23 cellular contexts compared by ENCODE assay signal in the genomic region with DNA sequence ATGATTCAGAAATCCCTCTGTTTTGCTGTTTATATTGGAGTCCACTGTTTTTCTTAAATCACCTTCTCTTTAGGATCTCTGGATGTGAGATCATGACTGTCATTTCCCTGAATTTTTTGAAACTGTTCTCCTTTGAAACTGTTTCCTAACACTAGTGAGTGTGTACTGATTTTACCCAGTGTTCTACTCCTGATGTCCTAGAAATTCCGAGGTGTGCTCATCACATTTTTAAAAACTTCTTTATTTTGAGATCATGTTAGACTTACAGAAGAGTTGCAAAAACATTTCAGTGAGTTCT.
A peak's percentile ranks its signal among the peaks of the same experiment; 100 is the strongest.
DNase-seq lines count a peak whose midpoint lies in the region; ATAC-seq and TF ChIP-seq lines count a peak whose summit lies in the region.
"Had no signal": no experiment of that assay in that cellular context is flagged by ENCODE, and none has a peak within 500 bp of the region (broad histone marks: within the 10 kb centered on the region; RNA-seq: fewer than 3 reads in every experiment).

No MANE protein-coding gene starts in this region.

- H3K9ac ChIP-seq in rectal smooth muscle tissue (ENCODE audit: low read length) (no peak overlapping the region), colonic mucosa (ENCODE audit: low read depth in 2 of 2, low read length in 2 of 2) (no peak overlapping the region)
- H3K9ac ChIP-seq: parathyroid adenoma, SK-N-SH had no signal

- TF ChIP-seq CTCF in A673 (conservative IDR thresholded peaks at IDR 0.05; ENCODE audit: low read depth, low read length): no peak
- no peak for TF ChIP-seq CTCF in choroid plexus epithelial cell (conservative IDR thresholded peaks at IDR 0.05; ENCODE audit: low read depth, low read length)
- no peak for TF ChIP-seq CTCF in colonic mucosa (IDR thresholded peaks at IDR 0.05)

- BruUV-seq in A673 (replicated peaks; lab: Mats Ljungman, UMichigan): no TSS peak

- H3K4me1 ChIP-seq in A673 (ENCODE audit: insufficient read depth, low read length, poor library complexity, severe bottlenecking) (peaks cover 31% of the 10 kb centered on the region), rectal smooth muscle tissue (ENCODE audit: control insufficient read depth, insufficient read depth, low read length) (peaks cover 24% of the 10 kb centered on the region), colonic mucosa (no peaks in the 10 kb centered on the region)
- H3K4me1 ChIP-seq: BE2C, parathyroid adenoma, right lobe of liver had no signal

- intact Hi-C loops in A673 (cut with micrococcal nuclease; ENCODE audit: unreplicated experiment) (no loop called here), left ventricle myocardium superior (cut with micrococcal nuclease) (no loop called here), colonic mucosa (cut with DNase I) (no loop called here)

- peak overlapping the region; percentile 32 for H3K27ac ChIP-seq in A673 (ENCODE audit: low read depth, low read length, poor library complexity, severe bottlenecking)
- peak overlapping the region; percentile 40 for H3K27ac ChIP-seq in rectal smooth muscle tissue (ENCODE audit: low read depth, low read length)
- no peak overlapping the region for H3K27ac ChIP-seq in colonic mucosa
- H3K27ac ChIP-seq: parathyroid adenoma, right lobe of liver, upper lobe of left lung had no signal

- ATAC-seq in left ventricle myocardium superior (peak; percentile 53), HG03045 (IDR thresholded peaks at IDR 0.05; ENCODE audit: unreplicated experiment) (no peak), HG02763 (IDR thresholded peaks at IDR 0.05; ENCODE audit: unreplicated experiment) (no peak)
- ATAC-seq: activated T-cell treated with anti-CD3 and anti-CD28 coated beads, Interleukin-2, amount 50 U/mL, for 72 hours; natural killer cell; T-helper 17 cell had no signal

- H3K36me3 ChIP-seq in A673 (ENCODE audit: insufficient read depth, low read length, poor library complexity, severe bottlenecking) (no peaks in the 10 kb centered on the region), rectal smooth muscle tissue (ENCODE audit: control insufficient read depth, insufficient read depth, low read length) (no peaks in the 10 kb centered on the region), colonic mucosa (no peaks in the 10 kb centered on the region)
- H3K36me3 ChIP-seq: BE2C, right lobe of liver, upper lobe of left lung had no signal

- H3K4me3 ChIP-seq in A673 (ENCODE audit: low read depth, low read length, poor library complexity, severe bottlenecking) (no peak overlapping the region), choroid plexus epithelial cell (ENCODE audit: low read depth, low read length) (no peak overlapping the region), rectal smooth muscle tissue (ENCODE audit: low read length) (no peak overlapping the region), colonic mucosa (no peak overlapping the region)
- H3K4me3 ChIP-seq: right lobe of liver, upper lobe of left lung had no signal

- CTCF ChIA-PET in A673 (lab: Charles Lee): no interaction called here

- DNase-seq in A673 (ENCODE audit: low spot score): no peak
- peak; percentile 14 for DNase-seq in choroid plexus epithelial cell (ENCODE audit: low read depth)
- DNase-seq in left ventricle myocardium superior: no peak
- no peak for DNase-seq in NCI-H2227 (lab: John Stamatoyannopoulos, UW; ENCODE audit: unreplicated experiment)
- DNase-seq in colonic mucosa: no peak
- DNase-seq: activated CD4-positive, alpha-beta T cell treated with anti-CD3 and anti-CD28 coated beads for 48 hours; activated naive CD4-positive, alpha-beta T cell treated with anti-CD3 and anti-CD28 coated beads, Interleukin-2, amount 10 ng/mL, durations not matched to agents 7 days and 5 days; activated T-cell treated with anti-CD3 and anti-CD28 coated beads, Interleukin-2, amount 50 U/mL, for 72 hours; BE2C; caudate nucleus; GF-D8; head of caudate nucleus; natural killer cell; NCI-H187 treated with DMSO at 0.1 percent for 48 hours; NCI-H2227 treated with DMSO at 0.1 percent for 48 hours; right lobe of liver; SK-N-SH; T-helper 17 cell; upper lobe of left lung had no signal

- H3K9me3 ChIP-seq in A673 (ENCODE audit: low read depth, low read length, poor library complexity, severe bottlenecking) (no peaks in the 10 kb centered on the region), colonic mucosa (no peaks in the 10 kb centered on the region)
- H3K9me3 ChIP-seq: BE2C, right lobe of liver, SK-N-SH, upper lobe of left lung had no signal

- H3K27me3 ChIP-seq in A673 (replicated peaks; ENCODE audit: insufficient read depth, low read depth, low read length, poor library complexity) (no peaks in the 10 kb centered on the region), rectal smooth muscle tissue (ENCODE audit: control insufficient read depth, insufficient read depth, low read length) (no peaks in the 10 kb centered on the region), colonic mucosa (no peaks in the 10 kb centered on the region)
- H3K27me3 ChIP-seq: BE2C, right lobe of liver, upper lobe of left lung had no signal

- POLR2A ChIA-PET in A673 (lab: Charles Lee; ENCODE audit: low non-redundant PET): no interaction called here
